In genomic region chr2:80019571-80019970, GRCh38 we compare ENCODE assay signal across 23 cellular contexts.
A peak's percentile ranks its signal among the peaks of the same experiment; 100 is the strongest.
DNase-seq lines count a peak whose midpoint lies in the region; ATAC-seq and TF ChIP-seq lines count a peak whose summit lies in the region.
"Had no signal": no experiment of that assay in that cellular context is flagged by ENCODE, and none has a peak within 500 bp of the region (broad histone marks: within the 10 kb centered on the region; RNA-seq: fewer than 3 reads in every experiment).

No MANE protein-coding gene starts in this region.

- no peaks in the 10 kb centered on the region for H3K36me3 Mint-ChIP-seq in neural progenitor cell
- H3K36me3 Mint-ChIP-seq in activated T-helper 17 cell treated with anti-CD3 and anti-CD28 coated beads, Interleukin-2, amount 50 U/mL, for 72 hours (ENCODE audit: low read depth) = no peaks in the 10 kb centered on the region
- H3K36me3 Mint-ChIP-seq: CD14-positive monocyte; CD4-positive, alpha-beta memory T cell; CD4-positive, CD25-positive, alpha-beta regulatory T cell; CD8-positive, alpha-beta memory T cell had no signal

- H3F3A ChIP-seq in SK-N-SH (replicated peaks; ENCODE audit: insufficient read depth) (no peaks in the 10 kb centered on the region), neural progenitor cell (ENCODE audit: low read depth) (peaks cover 13% of the 10 kb centered on the region)

- no peaks in the 10 kb centered on the region for H3K79me2 ChIP-seq in SK-N-SH (ENCODE audit: insufficient read depth)
- no peaks in the 10 kb centered on the region for H3K79me2 ChIP-seq in neural progenitor cell (ENCODE audit: low read depth)

- H3K4me2 ChIP-seq in SK-N-SH (no peak overlapping the region), neural progenitor cell (peak overlapping the region; percentile 44)
- H3K4me2 ChIP-seq: A549 had no signal

- POLR2A ChIA-PET in SK-N-SH (lab: Yijun Ruan, JAX) = no interaction called here

- H3K4me3 ChIP-seq in SK-N-SH (ENCODE audit: low read depth in 2 of 2, low read length in 1 of 2) = no peak overlapping the region
- no peak overlapping the region for H3K4me3 ChIP-seq in neural progenitor cell
- H3K4me3 ChIP-seq: A549, GM12878 had no signal

- TF ChIP-seq EP300 in SK-N-SH (IDR thresholded peaks at IDR 0.05; ENCODE audit: borderline replicate concordance in 1 of 2, low read depth in 1 of 2, low read length in 1 of 2) = no peak

- H3K27me3 ChIP-seq in SK-N-SH (ENCODE audit: insufficient read depth) = no peaks in the 10 kb centered on the region
- H3K27me3 ChIP-seq in neural progenitor cell = no peaks in the 10 kb centered on the region

- peaks cover 9% of the 10 kb centered on the region for H3K4me1 Mint-ChIP-seq in neural progenitor cell
- H3K4me1 Mint-ChIP-seq in activated T-helper 17 cell treated with anti-CD3 and anti-CD28 coated beads, Interleukin-2, amount 50 U/mL, for 72 hours = no peaks in the 10 kb centered on the region
- H3K4me1 Mint-ChIP-seq: B cell; CD14-positive monocyte; CD4-positive, alpha-beta memory T cell; CD4-positive, CD25-positive, alpha-beta regulatory T cell; CD8-positive, alpha-beta memory T cell had no signal

- peaks cover 2 to 7% of the 10 kb centered on the region in 2 experiments; a peak in 2 of 4 replicates for H3K4me1 ChIP-seq in SK-N-SH (ENCODE audit: control insufficient read depth in 1 of 2, insufficient read depth in 2 of 2, low read depth in 1 of 2, low read length in 1 of 2)
- peaks cover 24% of the 10 kb centered on the region for H3K4me1 ChIP-seq in neural progenitor cell
- H3K4me1 ChIP-seq: A549 had no signal

- no peaks in the 10 kb centered on the region for H3K9me3 Mint-ChIP-seq in neural progenitor cell
- H3K9me3 Mint-ChIP-seq in activated T-helper 17 cell treated with anti-CD3 and anti-CD28 coated beads, Interleukin-2, amount 50 U/mL, for 72 hours = no peaks in the 10 kb centered on the region

- TF ChIP-seq RAD21 in SK-N-SH (IDR thresholded peaks at IDR 0.05; ENCODE audit: low read length) = no peak

- H4K20me1 ChIP-seq in SK-N-SH (ENCODE audit: insufficient read depth) (no peaks in the 10 kb centered on the region), neural progenitor cell (ENCODE audit: low read depth) (no peaks in the 10 kb centered on the region)

- H3K9ac ChIP-seq in SK-N-SH = no peak overlapping the region
- no peak overlapping the region for H3K9ac ChIP-seq in neural progenitor cell

- no peak overlapping the region for H3K4me3 Mint-ChIP-seq in neural progenitor cell
- H3K4me3 Mint-ChIP-seq in activated T-helper 17 cell treated with anti-CD3 and anti-CD28 coated beads, Interleukin-2, amount 50 U/mL, for 72 hours = no peak overlapping the region
- H3K4me3 Mint-ChIP-seq: B cell; CD14-positive monocyte; CD4-positive, alpha-beta memory T cell; CD4-positive, CD25-positive, alpha-beta regulatory T cell; CD8-positive, alpha-beta memory T cell had no signal

- peaks cover 2% of the 10 kb centered on the region for H3K27me3 Mint-ChIP-seq in neural progenitor cell (ENCODE audit: insufficient read depth, low read depth)
- no peaks in the 10 kb centered on the region for H3K27me3 Mint-ChIP-seq in activated T-helper 17 cell treated with anti-CD3 and anti-CD28 coated beads, Interleukin-2, amount 50 U/mL, for 72 hours
- H3K27me3 Mint-ChIP-seq: B cell; CD4-positive, alpha-beta memory T cell; CD4-positive, CD25-positive, alpha-beta regulatory T cell; CD8-positive, alpha-beta memory T cell had no signal

- H3K36me3 ChIP-seq in SK-N-SH (replicated peaks in 1 of 2; ENCODE audit: control insufficient read depth in 1 of 2, insufficient read depth in 2 of 2, low read length in 1 of 2) (no peaks in the 10 kb centered on the region), neural progenitor cell (no peaks in the 10 kb centered on the region)

- WGBS in SK-N-SH (ENCODE audit: low lambda C conversion rate) = 18% methylated on average over 4 of the region's 4 CpGs

- TF ChIP-seq CTCF in SK-N-SH (IDR thresholded peaks at IDR 0.05) (no peak), neural progenitor cell (IDR thresholded peaks at IDR 0.05) (no peak)

- H3K27ac Mint-ChIP-seq in neural progenitor cell = no peak overlapping the region
- H3K27ac Mint-ChIP-seq in activated T-helper 17 cell treated with anti-CD3 and anti-CD28 coated beads, Interleukin-2, amount 50 U/mL, for 72 hours = no peak overlapping the region
- H3K27ac Mint-ChIP-seq: B cell; CD14-positive monocyte; CD4-positive, alpha-beta memory T cell; CD4-positive, CD25-positive, alpha-beta regulatory T cell; CD8-positive, alpha-beta memory T cell had no signal

- no peak overlapping the region for H3K27ac ChIP-seq in SK-N-SH (ENCODE audit: low read depth in 2 of 2, low read length in 1 of 2)
- peak overlapping the region; percentile 13 for H3K27ac ChIP-seq in neural progenitor cell
- H3K27ac ChIP-seq: 22Rv1, A549 had no signal

- no peak for ATAC-seq in SK-N-SH treated with all-trans-retinoic acid at 6 μM for 48 hours
- no peak for ATAC-seq in left lobe of liver
- ATAC-seq in activated T-helper 17 cell treated with anti-CD3 and anti-CD28 coated beads, Interleukin-2, amount 50 U/mL, for 72 hours (replicated peaks) = no peak
- no peak for ATAC-seq in esophagus mucosa
- ATAC-seq: A549, GM12878 had no signal

- H3K9me2 ChIP-seq in SK-N-SH = no peaks in the 10 kb centered on the region

- H3K9me3 ChIP-seq in SK-N-SH (no peaks in the 10 kb centered on the region), neural progenitor cell (ENCODE audit: low read depth) (no peaks in the 10 kb centered on the region)

- DNase-seq in SK-N-SH (peak; percentile 12), NCI-H82 (lab: John Stamatoyannopoulos, UW) (peak; percentile 5), SK-N-DZ (ENCODE audit: low spot score) (peak; percentile 78), neural progenitor cell (ENCODE audit: low spot score) (peak; percentile 25), left lobe of liver (ENCODE audit: low spot score) (no peak)
- DNase-seq: AML-193; C1 segment of cervical spinal cord; CD4-positive, alpha-beta memory T cell; CD4-positive, CD25-positive, alpha-beta regulatory T cell; CD8-positive, alpha-beta memory T cell; DMS 273 treated with DMSO at 0.1 percent for 48 hours; DMS53; DND-41; EL; GDM1 had no signal

- CTCF ChIA-PET in SK-N-SH (lab: Yijun Ruan, JAX) = interaction anchor here (1.4 kb wide), 1 partner anchor 9 kb away, joined by 3 read pairs; no protein-coding TSS in a partner anchor

- H2AFZ ChIP-seq in SK-N-SH (ENCODE audit: low read depth) (no peak overlapping the region), neural progenitor cell (replicated peaks) (no peak overlapping the region)

TF ChIP-seq in SK-N-SH, 30 proteins besides CTCF, POLR2A, EP300 and RAD21:
- TF ChIP-seq NFIC (IDR thresholded peaks at IDR 0.05; ENCODE audit: borderline replicate concordance) (no peak), GATA2 (CRISPR knock-in tag; IDR thresholded peaks at IDR 0.05) (peak; percentile 66; the same call in 1 of the 2 replicates)

TF ChIP-seq in SK-N-SH treated with all-trans-retinoic acid at 6 μM for 48 hours, 23 proteins besides CTCF, POLR2A, EP300 and RAD21:
- no peak for TF ChIP-seq ZNF70 (CRISPR knock-in tag; IDR thresholded peaks at IDR 0.05)
- TF ChIP-seq ZNF565 (CRISPR knock-in tag; conservative IDR thresholded peaks at IDR 0.05; ENCODE audit: low read depth) = no peak
- TF ChIP-seq PATZ1 (CRISPR knock-in tag; IDR thresholded peaks at IDR 0.05; ENCODE audit: borderline replicate concordance) = no peak
- no peak for TF ChIP-seq SNAI2 (CRISPR knock-in tag; IDR thresholded peaks at IDR 0.05)
